Comparison of ENCODE assay signal across 9 cellular contexts in genomic region chr9:78295731-78296130, GRCh38. TPM values are rescaled to one million over a fixed set of nuclear protein-coding genes. Genes with fewer than 3 reads are reported as not detected.
A peak's percentile ranks its signal among the peaks of the same experiment; 100 is the strongest.
DNase-seq lines count a peak whose midpoint lies in the region; ATAC-seq and TF ChIP-seq lines count a peak whose summit lies in the region.
"Had no signal": no experiment of that assay in that cellular context is flagged by ENCODE, and none has a peak within 500 bp of the region (broad histone marks: within the 10 kb centered on the region; RNA-seq: fewer than 3 reads in every experiment).

No MANE protein-coding gene starts in this region.

- no peak overlapping the region; the same call in 1 of the 2 replicates for H3K9ac ChIP-seq in SK-N-SH

- H3K9me2 ChIP-seq in SK-N-SH: no peaks in the 10 kb centered on the region

- no peaks in the 10 kb centered on the region for H3F3A ChIP-seq in SK-N-SH (replicated peaks; ENCODE audit: insufficient read depth)

- peaks cover 2 to 3% of the 10 kb centered on the region in 2 experiments for H3K36me3 ChIP-seq in SK-N-SH (replicated peaks in 1 of 2; ENCODE audit: control insufficient read depth in 1 of 2, insufficient read depth in 2 of 2, low read length in 1 of 2)

- TF ChIP-seq EP300 in SK-N-SH (IDR thresholded peaks at IDR 0.05; ENCODE audit: borderline replicate concordance in 1 of 2, low read depth in 1 of 2, low read length in 1 of 2): no peak

- DNase-seq in SK-N-SH (no peak), glutamatergic neuron (no peak), NCI-H82 treated with DMSO at 0.1 percent for 48 hours (lab: John Stamatoyannopoulos, UW; ENCODE audit: unreplicated experiment) (no peak), SK-N-DZ (ENCODE audit: low spot score) (no peak), middle frontal gyrus (ENCODE audit: extremely low spot score, low spot score) (no peak)
- no peak for DNase-seq in activated T-helper 2 cell treated with anti-CD3 and anti-CD28 coated beads, Interferon-gamma antibody, Interleukin-2, Interleukin-4, amounts not matched to agents 10 μg/mL and 5 μg/mL and 100 μg/mL, durations not matched to agents 14 hours and 24 hours and 36 hours (ENCODE audit: low spot score)
- no peak for DNase-seq in stimulated activated naive CD8-positive, alpha-beta T cell treated with anti-CD3 and anti-CD28 coated beads, Interleukin-15, amount 100 ng/mL, for 72 hours
- DNase-seq: MV-4-11 had no signal

- H3K27ac ChIP-seq in SK-N-SH (ENCODE audit: low read depth in 2 of 2, low read length in 1 of 2): peak overlapping the region in 1 of 2 experiments; percentile 95; a peak in 2 of 4 replicates

- no peaks in the 10 kb centered on the region for H4K20me1 ChIP-seq in SK-N-SH (ENCODE audit: insufficient read depth)

- H3K9me3 ChIP-seq in SK-N-SH: no peaks in the 10 kb centered on the region

- intact Hi-C loops in activated T-helper 2 cell treated with anti-CD3 and anti-CD28 coated beads, Interferon-gamma antibody, Interleukin-2, Interleukin-4, amounts not matched to agents 10 μg/mL and 5 μg/mL and 100 μg/mL, durations not matched to agents 14 hours and 24 hours and 36 hours (cut with micrococcal nuclease): loop anchor here (2.0 to 5.0 kb wide), 3 partner anchors 33 to 263 kb away; partner anchors contain the start of genes CEP78 and GNAQ

- H3K36me3 Mint-ChIP-seq in activated T-helper 2 cell treated with anti-CD3 and anti-CD28 coated beads, Interferon-gamma antibody, Interleukin-2, Interleukin-4, amounts not matched to agents 10 μg/mL and 5 μg/mL and 100 μg/mL, durations not matched to agents 14 hours and 24 hours and 36 hours (ENCODE audit: low read depth): peaks cover 22% of the 10 kb centered on the region
- H3K36me3 Mint-ChIP-seq in glutamatergic neuron (ENCODE audit: unreplicated experiment): no peaks in the 10 kb centered on the region

- H3K27ac Mint-ChIP-seq in activated T-helper 2 cell treated with anti-CD3 and anti-CD28 coated beads, Interferon-gamma antibody, Interleukin-2, Interleukin-4, amounts not matched to agents 10 μg/mL and 5 μg/mL and 100 μg/mL, durations not matched to agents 14 hours and 24 hours and 36 hours: no peak overlapping the region
- peak overlapping the region; percentile 20 for H3K27ac Mint-ChIP-seq in glutamatergic neuron (ENCODE audit: unreplicated experiment)
- H3K27ac Mint-ChIP-seq in stimulated activated naive CD8-positive, alpha-beta T cell treated with anti-CD3 and anti-CD28 coated beads, Interleukin-15, amount 100 ng/mL, for 72 hours: peak overlapping the region; percentile 100

- CTCF ChIA-PET in SK-N-SH (lab: Yijun Ruan, JAX): interaction anchor here (1.3 to 2.3 kb wide), 2 partner anchors 17 to 38 kb away, joined by 3 to 6 read pairs; no protein-coding TSS in a partner anchor

- H3K27me3 ChIP-seq in SK-N-SH (ENCODE audit: insufficient read depth): no peaks in the 10 kb centered on the region

- no peak for TF ChIP-seq CTCF in SK-N-SH (IDR thresholded peaks at IDR 0.05)
- TF ChIP-seq CTCF in glutamatergic neuron (IDR thresholded peaks at IDR 0.05; ENCODE audit: partially characterized antibody, unreplicated experiment): no peak

- peaks cover 41% of the 10 kb centered on the region for H3K4me1 Mint-ChIP-seq in activated T-helper 2 cell treated with anti-CD3 and anti-CD28 coated beads, Interferon-gamma antibody, Interleukin-2, Interleukin-4, amounts not matched to agents 10 μg/mL and 5 μg/mL and 100 μg/mL, durations not matched to agents 14 hours and 24 hours and 36 hours (ENCODE audit: low read depth)
- peaks cover 22% of the 10 kb centered on the region for H3K4me1 Mint-ChIP-seq in glutamatergic neuron (ENCODE audit: low read depth, unreplicated experiment)
- H3K4me1 Mint-ChIP-seq in stimulated activated naive CD8-positive, alpha-beta T cell treated with anti-CD3 and anti-CD28 coated beads, Interleukin-15, amount 100 ng/mL, for 72 hours: peaks cover 53% of the 10 kb centered on the region

- no peaks in the 10 kb centered on the region for H3K9me3 Mint-ChIP-seq in activated T-helper 2 cell treated with anti-CD3 and anti-CD28 coated beads, Interferon-gamma antibody, Interleukin-2, Interleukin-4, amounts not matched to agents 10 μg/mL and 5 μg/mL and 100 μg/mL, durations not matched to agents 14 hours and 24 hours and 36 hours
- peaks cover 13% of the 10 kb centered on the region for H3K9me3 Mint-ChIP-seq in glutamatergic neuron (ENCODE audit: unreplicated experiment)
- H3K9me3 Mint-ChIP-seq in stimulated activated naive CD8-positive, alpha-beta T cell treated with anti-CD3 and anti-CD28 coated beads, Interleukin-15, amount 100 ng/mL, for 72 hours: no peaks in the 10 kb centered on the region

- ATAC-seq in SK-N-SH treated with all-trans-retinoic acid at 6 μM for 48 hours: no peak
- no peak for ATAC-seq in stimulated activated naive CD8-positive, alpha-beta T cell treated with anti-CD3 and anti-CD28 coated beads, Interleukin-15, amount 100 ng/mL, for 72 hours

- POLR2A ChIA-PET in SK-N-SH (lab: Yijun Ruan, JAX): interaction anchor here (1.4 to 3.1 kb wide), 2 partner anchors 13 to 20 kb away, joined by 4 to 12 read pairs; no protein-coding TSS in a partner anchor

- H3K27me3 Mint-ChIP-seq in activated T-helper 2 cell treated with anti-CD3 and anti-CD28 coated beads, Interferon-gamma antibody, Interleukin-2, Interleukin-4, amounts not matched to agents 10 μg/mL and 5 μg/mL and 100 μg/mL, durations not matched to agents 14 hours and 24 hours and 36 hours (ENCODE audit: low read depth): no peaks in the 10 kb centered on the region
- H3K27me3 Mint-ChIP-seq in glutamatergic neuron (ENCODE audit: unreplicated experiment): peaks cover 8% of the 10 kb centered on the region
- no peaks in the 10 kb centered on the region for H3K27me3 Mint-ChIP-seq in stimulated activated naive CD8-positive, alpha-beta T cell treated with anti-CD3 and anti-CD28 coated beads, Interleukin-15, amount 100 ng/mL, for 72 hours

- H2AFZ ChIP-seq in SK-N-SH (ENCODE audit: low read depth): peak overlapping the region; percentile 95; the same call in 1 of the 2 replicates

- H3K4me3 Mint-ChIP-seq in activated T-helper 2 cell treated with anti-CD3 and anti-CD28 coated beads, Interferon-gamma antibody, Interleukin-2, Interleukin-4, amounts not matched to agents 10 μg/mL and 5 μg/mL and 100 μg/mL, durations not matched to agents 14 hours and 24 hours and 36 hours (ENCODE audit: low read depth): peak overlapping the region; percentile 92
- peak overlapping the region; percentile 97 for H3K4me3 Mint-ChIP-seq in glutamatergic neuron (ENCODE audit: unreplicated experiment)
- peak overlapping the region; percentile 95 to 98 for H3K4me3 Mint-ChIP-seq in stimulated activated naive CD8-positive, alpha-beta T cell treated with anti-CD3 and anti-CD28 coated beads, Interleukin-15, amount 100 ng/mL, for 72 hours

- TF ChIP-seq RAD21 in SK-N-SH (IDR thresholded peaks at IDR 0.05; ENCODE audit: low read length): no peak

- 84% methylated on average over 6 of the region's 6 CpGs for WGBS in SK-N-SH (ENCODE audit: low lambda C conversion rate)

- H3K4me2 ChIP-seq in SK-N-SH: peak overlapping the region; percentile 87

- H3K79me2 ChIP-seq in SK-N-SH (ENCODE audit: insufficient read depth): peaks cover 5% of the 10 kb centered on the region

- H3K4me3 ChIP-seq in SK-N-SH (ENCODE audit: low read depth in 2 of 2, low read length in 1 of 2): peak overlapping the region; percentile 92 to 93; a peak in 3 of 4 replicates

- H3K4me1 ChIP-seq in SK-N-SH (ENCODE audit: control insufficient read depth in 1 of 2, insufficient read depth in 2 of 2, low read depth in 1 of 2, low read length in 1 of 2): peaks cover 4 to 21% of the 10 kb centered on the region in 2 experiments; a peak in 2 of 4 replicates

TF ChIP-seq in SK-N-SH, 30 proteins besides CTCF, POLR2A, EP300 and RAD21 (continues in another document):
- TF ChIP-seq FOSL2 (IDR thresholded peaks at IDR 0.05; ENCODE audit: borderline replicate concordance, low read depth) (no peak), SIN3A (IDR thresholded peaks at IDR 0.05; ENCODE audit: borderline replicate concordance, low read depth, low read length) (no peak)

TF ChIP-seq in SK-N-SH treated with all-trans-retinoic acid at 6 μM for 48 hours, 23 proteins besides CTCF, POLR2A, EP300 and RAD21 (continues in another document):
- TF ChIP-seq ISL1 (CRISPR knock-in tag; IDR thresholded peaks at IDR 0.05) (no peak), SNAI2 (CRISPR knock-in tag; IDR thresholded peaks at IDR 0.05) (no peak), CSDC2 (CRISPR knock-in tag; IDR thresholded peaks at IDR 0.05) (no peak), POU6F1 (CRISPR knock-in tag; IDR thresholded peaks at IDR 0.05; ENCODE audit: borderline replicate concordance, low read depth) (no peak), PPARA (CRISPR knock-in tag; IDR thresholded peaks at IDR 0.05; ENCODE audit: borderline replicate concordance) (no peak)

RNA-seq across cellular contexts. Expression of gene PSAT1, which starts 1.2 kb away (rescaled TPM):
- 37.0 and 52.4 TPM in 2 replicates for polyA plus RNA-seq in SK-N-SH (2012; rRNA removed)
- 48.1 and 52.2 TPM in 2 replicates for polyA plus RNA-seq in SK-N-SH (2012; cell fraction: cytosol; rRNA removed)
- 18.5 and 43.2 TPM in 2 replicates for polyA plus RNA-seq in SK-N-SH (2012; cell fraction: nucleus; rRNA removed)
- total RNA-seq in activated T-helper 2 cell treated with anti-CD3 and anti-CD28 coated beads, Interferon-gamma antibody, Interleukin-2, Interleukin-4, amounts not matched to agents 10 μg/mL and 5 μg/mL and 100 μg/mL, durations not matched to agents 14 hours and 24 hours and 36 hours: 66.5 and 67.6 TPM in 2 replicates
- total RNA-seq in glutamatergic neuron (ENCODE audit: unreplicated experiment): 83.3 TPM
- polyA plus RNA-seq in SK-N-DZ (2014; cell fraction: cytosol; rRNA removed): 245 and 255 TPM in 2 replicates
- polyA plus RNA-seq in SK-N-DZ (2014; cell fraction: nucleus; rRNA removed): 92.5 and 110 TPM in 2 replicates

RNA-seq across cellular contexts. Expression of gene CEP78, which starts 59.9 kb away (rescaled TPM):
- 6.2 and 7.9 TPM in 2 replicates for polyA plus RNA-seq in SK-N-SH (2012; rRNA removed)
- 7.7 and 7.9 TPM in 2 replicates for polyA plus RNA-seq in SK-N-SH (2012; cell fraction: cytosol; rRNA removed)
- 9.6 and 13.2 TPM in 2 replicates for polyA plus RNA-seq in SK-N-SH (2012; cell fraction: nucleus; rRNA removed)
- total RNA-seq in activated T-helper 2 cell treated with anti-CD3 and anti-CD28 coated beads, Interferon-gamma antibody, Interleukin-2, Interleukin-4, amounts not matched to agents 10 μg/mL and 5 μg/mL and 100 μg/mL, durations not matched to agents 14 hours and 24 hours and 36 hours: 33.7 and 36.5 TPM in 2 replicates
- total RNA-seq in glutamatergic neuron (ENCODE audit: unreplicated experiment): 29.7 TPM
- 38.7 and 39.8 TPM in 2 replicates for polyA plus RNA-seq in SK-N-DZ (2014; cell fraction: cytosol; rRNA removed)
- 75.4 and 107 TPM in 2 replicates for polyA plus RNA-seq in SK-N-DZ (2014; cell fraction: nucleus; rRNA removed)
